Comparison of ENCODE assay signal across 11 cellular contexts in the genomic region with DNA sequence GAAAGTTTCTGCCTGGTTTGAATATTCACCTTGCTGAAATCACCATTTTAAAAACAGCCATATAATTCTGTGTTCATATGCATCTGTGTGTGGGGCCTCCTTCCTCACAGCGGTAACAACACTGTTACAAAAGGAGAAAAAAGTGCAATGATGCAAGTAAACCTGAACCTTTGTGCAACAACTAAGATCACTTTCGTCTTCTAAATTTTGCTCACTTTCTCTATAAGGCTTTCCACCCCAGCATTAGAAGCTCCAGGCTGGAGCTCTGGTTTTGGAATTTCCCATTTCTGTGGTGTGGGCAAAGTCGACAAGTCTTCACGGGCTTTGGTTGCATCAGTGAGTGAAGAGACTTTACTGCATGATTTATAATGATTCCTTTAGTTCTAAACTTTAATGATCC. TPM values are rescaled to one million over a fixed set of nuclear protein-coding genes. Genes with fewer than 3 reads are reported as not detected.
DNase-seq lines count a peak whose midpoint lies in the region; ATAC-seq, FAIRE-seq and TF ChIP-seq lines count a peak whose summit lies in the region.
"Had no signal": no experiment of that assay in that cellular context is flagged by ENCODE, and none has a peak within 500 bp of the region (broad histone marks: within the 10 kb centered on the region; RNA-seq: fewer than 3 reads in every experiment).

No MANE protein-coding gene starts in this region.

- H3K27me3 ChIP-seq in esophagus muscularis mucosa = no peaks in the 10 kb centered on the region
- H3K27me3 ChIP-seq: vagina had no signal

- TF ChIP-seq CTCF in esophagus muscularis mucosa (IDR thresholded peaks at IDR 0.05) = no peak

- WGBS in esophagus muscularis mucosa = 93% methylated on average over 4 of the region's 4 CpGs

- H3K4me3 ChIP-seq in esophagus muscularis mucosa = no peak overlapping the region
- H3K4me3 ChIP-seq: vagina had no signal

- no peak for TF ChIP-seq EP300 in esophagus muscularis mucosa (IDR thresholded peaks at IDR 0.05)

- ATAC-seq in GM21619 (IDR thresholded peaks at IDR 0.05; ENCODE audit: unreplicated experiment) (peak; percentile 57), HG03469 (IDR thresholded peaks at IDR 0.05; ENCODE audit: unreplicated experiment) (peak; percentile 35)

- H3K27ac ChIP-seq in esophagus muscularis mucosa (replicated peaks in 1 of 4) = no peak overlapping the region

- H3K9me3 ChIP-seq in esophagus muscularis mucosa = no peaks in the 10 kb centered on the region
- H3K9me3 ChIP-seq: vagina had no signal

- intact Hi-C loops in esophagus muscularis mucosa (cut with DNase I) = no loop called here

- peaks cover 35 to 47% (median 40%) of the 10 kb centered on the region in 4 donors for H3K4me1 ChIP-seq in esophagus muscularis mucosa

- TF ChIP-seq POLR2A in GM12891 (IDR thresholded peaks at IDR 0.05; ENCODE audit: low read depth, low read length) (no peak), esophagus muscularis mucosa (IDR thresholded peaks at IDR 0.05; ENCODE audit: low read depth) (no peak)

- FAIRE-seq in GM12891 (lab: Jason Lieb, UNC) = no peak

- DNase-seq in GM12891 (ENCODE audit: insufficient read length, low spot score) (no peak), esophagus muscularis mucosa (ENCODE audit: extremely low spot score) (peak; percentile 34), HuH-7.5 (ENCODE audit: low spot score) (no peak), AG08395 (ENCODE audit: low spot score) (no peak), DMS79 (lab: John Stamatoyannopoulos, UW) (no peak), GDM1 (lab: John Stamatoyannopoulos, UW) (no peak)
- DNase-seq: cerebellar nuclear complex, KG1 had no signal

- H3K36me3 ChIP-seq in esophagus muscularis mucosa = no peaks in the 10 kb centered on the region
- H3K36me3 ChIP-seq: vagina had no signal

TF ChIP-seq in GM12891, 5 proteins besides CTCF, POLR2A, EP300 and RAD21:
- TF ChIP-seq TAF1 (IDR thresholded peaks at IDR 0.05; ENCODE audit: low read depth, low read length) = 0 out of 2 replicates have a peak, but pooled peaks have one; percentile 18
- TF ChIP-seq SPI1 (IDR thresholded peaks at IDR 0.05; ENCODE audit: low read depth, low read length) = no peak

RNA-seq across cellular contexts. Expression of gene FGD6, which starts 18.4 kb away (rescaled TPM):
- 2.9 TPM for polyA plus RNA-seq in GM12891 (2012; ENCODE audit: low read depth, missing spikeins)
- total RNA-seq in esophagus muscularis mucosa = 10 to 100 TPM; 30.5 to 48.6 (median 37.3) TPM

RNA-seq across cellular contexts. Expression of gene VEZT, which starts 18.7 kb away (rescaled TPM):
- polyA plus RNA-seq in GM12891 (2012; ENCODE audit: low read depth, missing spikeins) = 37.4 TPM
- 10 to 100 TPM; 73.0 to 90.3 (median 87.0) TPM for total RNA-seq in esophagus muscularis mucosa
